In the genomic region with DNA sequence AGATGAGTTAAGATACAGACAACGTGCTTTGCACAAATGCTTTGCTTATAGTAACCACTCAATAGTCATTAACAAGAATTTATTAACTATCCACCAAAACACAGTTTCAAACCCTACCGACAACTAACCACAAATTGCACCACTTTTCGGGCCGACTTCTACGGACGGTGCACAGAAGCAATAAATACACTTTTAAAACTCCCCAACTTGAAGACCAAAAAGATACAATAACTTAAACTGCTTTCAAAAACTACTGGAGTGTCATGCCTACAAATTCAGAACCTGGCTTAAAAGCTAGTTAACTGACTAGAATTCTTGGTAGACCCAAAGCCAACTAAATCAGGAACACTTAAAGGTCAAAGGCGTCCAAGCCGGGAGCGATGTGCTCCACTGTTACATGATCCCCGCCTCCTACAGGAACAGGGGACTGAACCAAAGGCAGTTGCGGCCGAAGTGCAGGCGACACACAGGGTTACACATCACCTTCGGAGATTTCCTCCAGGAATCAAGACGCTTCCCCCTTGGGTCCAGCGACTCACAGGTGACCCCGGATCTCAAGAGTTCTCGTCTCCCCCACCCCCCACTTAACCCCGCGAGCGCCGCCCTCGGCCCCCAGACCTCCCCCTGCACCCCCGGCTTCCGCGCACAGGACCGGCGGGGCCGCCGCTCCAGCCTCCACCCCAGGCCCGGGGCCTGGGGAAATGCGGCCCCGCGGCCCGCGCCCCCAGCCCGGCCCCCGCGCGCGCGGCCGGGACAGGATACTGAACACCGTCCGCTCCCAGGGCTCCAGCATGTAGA, we compare ENCODE assay signal across 1 cellular context.
A peak's percentile ranks its signal among the peaks of the same experiment; 100 is the strongest.
TF ChIP-seq lines count a peak whose summit lies in the region.

No MANE protein-coding gene starts in this region.

TF ChIP-seq in HepG2, 621 proteins besides CTCF, POLR2A, EP300 and RAD21 (continued from another document and continues in another):
- TF ChIP-seq ARID5B (CRISPR knock-in tag; IDR thresholded peaks at IDR 0.05) (peak; percentile 62), NR1H2 (CRISPR knock-in tag; IDR thresholded peaks at IDR 0.05; ENCODE audit: borderline replicate concordance, low read depth) (0 out of 2 replicates have a peak, but pooled peaks have one; percentile 65), FOXC1 (CRISPR knock-in tag; IDR thresholded peaks at IDR 0.05; ENCODE audit: borderline replicate concordance) (0 out of 2 replicates have a peak, but pooled peaks have one; percentile 26), PRDM10 (CRISPR knock-in tag; IDR thresholded peaks at IDR 0.05; ENCODE audit: low read depth) (peak; percentile 95), ZNF710 (CRISPR knock-in tag; IDR thresholded peaks at IDR 0.05; ENCODE audit: borderline replicate concordance) (peak; percentile 70; the same call in 1 of the 2 replicates), ZNF431 (CRISPR knock-in tag; IDR thresholded peaks at IDR 0.05; ENCODE audit: borderline replicate concordance, low read depth) (no peak), TARDBP (CRISPR knock-in tag; IDR thresholded peaks at IDR 0.05) (no peak), FOXK1 (CRISPR knock-in tag; IDR thresholded peaks at IDR 0.05; ENCODE audit: borderline replicate concordance, low read depth) (0 out of 2 replicates have a peak, but pooled peaks have one; percentile 36), HDAC1 (CRISPR knock-in tag; IDR thresholded peaks at IDR 0.05) (peak; percentile 81), KLF12 (CRISPR knock-in tag; IDR thresholded peaks at IDR 0.05; ENCODE audit: borderline replicate concordance) (no peak), EEA1 (CRISPR knock-in tag; IDR thresholded peaks at IDR 0.05; ENCODE audit: borderline replicate concordance) (no peak), ARID4A (CRISPR knock-in tag; IDR thresholded peaks at IDR 0.05; ENCODE audit: borderline replicate concordance) (peak; percentile 82), CHD2 (IDR thresholded peaks at IDR 0.05; ENCODE audit: low read depth, low read length) (no peak), NCOA2 (CRISPR knock-in tag; IDR thresholded peaks at IDR 0.05) (0 out of 2 replicates have a peak, but pooled peaks have one; percentile 20), ZNF564 (CRISPR knock-in tag; IDR thresholded peaks at IDR 0.05) (0 out of 2 replicates have a peak, but pooled peaks have one; percentile 31), TGIF2 (CRISPR knock-in tag; IDR thresholded peaks at IDR 0.05) (no peak), NFYC (CRISPR knock-in tag; IDR thresholded peaks at IDR 0.05) (no peak; the same call in 1 of the 2 replicates), RARA (CRISPR knock-in tag; IDR thresholded peaks at IDR 0.05) (peak; percentile 79), MXD4 (CRISPR knock-in tag; IDR thresholded peaks at IDR 0.05) (0 out of 2 replicates have a peak, but pooled peaks have one; percentile 23)
- TF ChIP-seq, protein P1, sequence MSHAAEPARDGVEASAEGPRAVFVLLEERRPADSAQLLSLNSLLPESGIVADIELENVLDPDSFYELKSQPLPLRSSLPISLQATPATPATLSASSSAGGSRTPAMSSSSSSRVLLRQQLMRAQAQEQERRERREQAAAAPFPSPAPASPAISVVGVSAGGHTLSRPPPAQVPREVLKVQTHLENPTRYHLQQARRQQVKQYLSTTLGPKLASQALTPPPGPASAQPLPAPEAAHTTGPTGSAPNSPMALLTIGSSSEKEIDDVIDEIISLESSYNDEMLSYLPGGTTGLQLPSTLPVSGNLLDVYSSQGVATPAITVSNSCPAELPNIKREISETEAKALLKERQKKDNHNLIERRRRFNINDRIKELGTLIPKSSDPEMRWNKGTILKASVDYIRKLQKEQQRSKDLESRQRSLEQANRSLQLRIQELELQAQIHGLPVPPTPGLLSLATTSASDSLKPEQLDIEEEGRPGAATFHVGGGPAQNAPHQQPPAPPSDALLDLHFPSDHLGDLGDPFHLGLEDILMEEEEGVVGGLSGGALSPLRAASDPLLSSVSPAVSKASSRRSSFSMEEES (CRISPR knock-in tag; IDR thresholded peaks at IDR 0.05): no peak; the same call in 1 of the 2 replicates
- TF ChIP-seq, protein P2, sequence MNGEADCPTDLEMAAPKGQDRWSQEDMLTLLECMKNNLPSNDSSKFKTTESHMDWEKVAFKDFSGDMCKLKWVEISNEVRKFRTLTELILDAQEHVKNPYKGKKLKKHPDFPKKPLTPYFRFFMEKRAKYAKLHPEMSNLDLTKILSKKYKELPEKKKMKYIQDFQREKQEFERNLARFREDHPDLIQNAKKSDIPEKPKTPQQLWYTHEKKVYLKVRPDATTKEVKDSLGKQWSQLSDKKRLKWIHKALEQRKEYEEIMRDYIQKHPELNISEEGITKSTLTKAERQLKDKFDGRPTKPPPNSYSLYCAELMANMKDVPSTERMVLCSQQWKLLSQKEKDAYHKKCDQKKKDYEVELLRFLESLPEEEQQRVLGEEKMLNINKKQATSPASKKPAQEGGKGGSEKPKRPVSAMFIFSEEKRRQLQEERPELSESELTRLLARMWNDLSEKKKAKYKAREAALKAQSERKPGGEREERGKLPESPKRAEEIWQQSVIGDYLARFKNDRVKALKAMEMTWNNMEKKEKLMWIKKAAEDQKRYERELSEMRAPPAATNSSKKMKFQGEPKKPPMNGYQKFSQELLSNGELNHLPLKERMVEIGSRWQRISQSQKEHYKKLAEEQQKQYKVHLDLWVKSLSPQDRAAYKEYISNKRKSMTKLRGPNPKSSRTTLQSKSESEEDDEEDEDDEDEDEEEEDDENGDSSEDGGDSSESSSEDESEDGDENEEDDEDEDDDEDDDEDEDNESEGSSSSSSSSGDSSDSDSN (CRISPR knock-in tag; IDR thresholded peaks at IDR 0.05): peak; percentile 81
- TF ChIP-seq, protein P3, sequence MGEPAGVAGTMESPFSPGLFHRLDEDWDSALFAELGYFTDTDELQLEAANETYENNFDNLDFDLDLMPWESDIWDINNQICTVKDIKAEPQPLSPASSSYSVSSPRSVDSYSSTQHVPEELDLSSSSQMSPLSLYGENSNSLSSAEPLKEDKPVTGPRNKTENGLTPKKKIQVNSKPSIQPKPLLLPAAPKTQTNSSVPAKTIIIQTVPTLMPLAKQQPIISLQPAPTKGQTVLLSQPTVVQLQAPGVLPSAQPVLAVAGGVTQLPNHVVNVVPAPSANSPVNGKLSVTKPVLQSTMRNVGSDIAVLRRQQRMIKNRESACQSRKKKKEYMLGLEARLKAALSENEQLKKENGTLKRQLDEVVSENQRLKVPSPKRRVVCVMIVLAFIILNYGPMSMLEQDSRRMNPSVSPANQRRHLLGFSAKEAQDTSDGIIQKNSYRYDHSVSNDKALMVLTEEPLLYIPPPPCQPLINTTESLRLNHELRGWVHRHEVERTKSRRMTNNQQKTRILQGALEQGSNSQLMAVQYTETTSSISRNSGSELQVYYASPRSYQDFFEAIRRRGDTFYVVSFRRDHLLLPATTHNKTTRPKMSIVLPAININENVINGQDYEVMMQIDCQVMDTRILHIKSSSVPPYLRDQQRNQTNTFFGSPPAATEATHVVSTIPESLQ (CRISPR knock-in tag; conservative IDR thresholded peaks at IDR 0.05): no peak; the same call in 1 of the 2 replicates
- TF ChIP-seq, protein P4, sequence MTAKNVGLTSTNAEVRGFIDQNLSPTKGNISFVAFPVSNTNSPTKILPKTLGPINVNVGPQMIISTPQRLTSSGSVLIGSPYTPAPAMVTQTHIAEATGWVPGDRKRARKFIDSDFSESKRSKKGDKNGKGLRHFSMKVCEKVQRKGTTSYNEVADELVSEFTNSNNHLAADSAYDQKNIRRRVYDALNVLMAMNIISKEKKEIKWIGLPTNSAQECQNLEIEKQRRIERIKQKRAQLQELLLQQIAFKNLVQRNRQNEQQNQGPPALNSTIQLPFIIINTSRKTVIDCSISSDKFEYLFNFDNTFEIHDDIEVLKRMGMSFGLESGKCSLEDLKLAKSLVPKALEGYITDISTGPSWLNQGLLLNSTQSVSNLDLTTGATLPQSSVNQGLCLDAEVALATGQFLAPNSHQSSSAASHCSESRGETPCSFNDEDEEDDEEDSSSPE (CRISPR knock-in tag; IDR thresholded peaks at IDR 0.05): 0 out of 2 replicates have a peak, but pooled peaks have one; percentile 12
